ENCODE assay signal across 1 cellular context in the genomic region with DNA sequence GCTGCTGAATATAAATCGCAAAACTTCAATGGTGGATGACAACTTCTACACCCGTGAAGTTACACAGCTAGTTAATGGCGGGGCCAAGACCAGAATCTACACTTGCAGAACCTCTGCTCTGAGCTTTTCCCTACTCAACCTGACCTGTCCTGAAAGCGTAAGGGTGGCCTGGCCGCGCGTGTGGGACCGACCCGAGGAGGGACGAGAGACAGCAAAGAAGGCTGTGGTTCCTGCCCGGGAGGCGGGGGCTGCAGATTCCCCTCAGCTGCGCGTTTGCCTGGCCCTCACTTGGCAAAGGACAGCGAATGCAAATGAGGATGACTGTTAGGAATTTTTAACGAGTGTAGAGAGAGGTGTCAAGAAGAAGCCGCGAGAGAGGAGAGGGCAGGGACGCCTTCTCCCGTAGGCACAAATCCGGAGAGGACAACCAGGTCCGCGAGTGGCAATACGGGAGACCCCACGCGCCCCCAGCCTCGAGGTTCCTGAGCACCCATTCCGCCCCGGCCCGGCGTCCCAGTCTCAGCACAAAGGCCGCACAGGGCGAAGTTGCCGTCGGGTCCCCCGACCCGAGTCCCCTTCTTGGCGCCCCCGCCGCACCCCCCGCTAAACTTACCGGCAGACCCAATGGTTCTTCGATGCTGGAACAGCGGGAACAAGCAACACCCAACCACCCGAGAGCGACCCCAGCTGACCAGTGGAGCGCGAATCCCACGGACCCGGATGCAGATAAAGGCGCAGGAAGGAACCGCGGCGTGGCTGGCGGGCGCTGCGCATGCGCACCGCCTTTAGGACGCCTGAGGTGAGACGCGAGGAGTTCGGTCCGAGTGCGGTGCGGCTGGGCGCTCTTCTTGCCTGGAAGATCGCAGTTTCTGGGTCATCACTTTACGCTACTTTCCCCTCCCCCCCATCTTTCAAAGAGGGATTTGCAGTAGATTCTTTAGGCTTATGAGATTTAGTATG.
TF ChIP-seq lines count a peak whose summit lies in the region.

GNPDA2 (minus strand) TSS at position 696 of the 960 bp plus-strand sequence. CDS start 4,349 bp downstream, outside the sequence.

TF ChIP-seq in HepG2, 621 proteins besides CTCF, POLR2A, EP300 and RAD21 (continued from another document and continues in another):
- TF ChIP-seq, protein P1, sequence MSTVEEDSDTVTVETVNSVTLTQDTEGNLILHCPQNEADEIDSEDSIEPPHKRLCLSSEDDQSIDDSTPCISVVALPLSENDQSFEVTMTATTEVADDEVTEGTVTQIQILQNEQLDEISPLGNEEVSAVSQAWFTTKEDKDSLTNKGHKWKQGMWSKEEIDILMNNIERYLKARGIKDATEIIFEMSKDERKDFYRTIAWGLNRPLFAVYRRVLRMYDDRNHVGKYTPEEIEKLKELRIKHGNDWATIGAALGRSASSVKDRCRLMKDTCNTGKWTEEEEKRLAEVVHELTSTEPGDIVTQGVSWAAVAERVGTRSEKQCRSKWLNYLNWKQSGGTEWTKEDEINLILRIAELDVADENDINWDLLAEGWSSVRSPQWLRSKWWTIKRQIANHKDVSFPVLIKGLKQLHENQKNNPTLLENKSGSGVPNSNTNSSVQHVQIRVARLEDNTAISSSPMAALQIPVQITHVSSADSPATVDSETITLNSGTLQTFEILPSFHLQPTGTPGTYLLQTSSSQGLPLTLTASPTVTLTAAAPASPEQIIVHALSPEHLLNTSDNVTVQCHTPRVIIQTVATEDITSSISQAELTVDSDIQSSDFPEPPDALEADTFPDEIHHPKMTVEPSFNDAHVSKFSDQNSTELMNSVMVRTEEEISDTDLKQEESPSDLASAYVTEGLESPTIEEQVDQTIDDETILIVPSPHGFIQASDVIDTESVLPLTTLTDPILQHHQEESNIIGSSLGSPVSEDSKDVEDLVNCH (CRISPR knock-in tag; IDR thresholded peaks at IDR 0.05), result peak; percentile 97
- TF ChIP-seq ZFP82 (CRISPR knock-in tag; IDR thresholded peaks at IDR 0.05; ENCODE audit: borderline replicate concordance), result no peak
- TF ChIP-seq HOXD1 (CRISPR knock-in tag; IDR thresholded peaks at IDR 0.05), result no peak
- TF ChIP-seq, protein P2, sequence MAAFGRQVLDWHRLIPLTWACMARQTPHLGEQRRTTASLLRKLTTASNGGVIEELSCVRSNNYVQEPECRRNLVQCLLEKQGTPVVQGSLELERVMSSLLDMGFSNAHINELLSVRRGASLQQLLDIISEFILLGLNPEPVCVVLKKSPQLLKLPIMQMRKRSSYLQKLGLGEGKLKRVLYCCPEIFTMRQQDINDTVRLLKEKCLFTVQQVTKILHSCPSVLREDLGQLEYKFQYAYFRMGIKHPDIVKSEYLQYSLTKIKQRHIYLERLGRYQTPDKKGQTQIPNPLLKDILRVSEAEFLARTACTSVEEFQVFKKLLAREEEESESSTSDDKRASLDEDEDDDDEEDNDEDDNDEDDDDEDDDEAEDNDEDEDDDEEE (CRISPR knock-in tag; IDR thresholded peaks at IDR 0.05), result 0 out of 2 replicates have a peak, but pooled peaks have one; percentile 68
- peak; percentile 85 for TF ChIP-seq SALL1 (CRISPR knock-in tag; IDR thresholded peaks at IDR 0.05)
- TF ChIP-seq ONECUT2 (CRISPR knock-in tag; IDR thresholded peaks at IDR 0.05), result peak; percentile 37; the same call in 1 of the 2 replicates
- TF ChIP-seq, protein P3, sequence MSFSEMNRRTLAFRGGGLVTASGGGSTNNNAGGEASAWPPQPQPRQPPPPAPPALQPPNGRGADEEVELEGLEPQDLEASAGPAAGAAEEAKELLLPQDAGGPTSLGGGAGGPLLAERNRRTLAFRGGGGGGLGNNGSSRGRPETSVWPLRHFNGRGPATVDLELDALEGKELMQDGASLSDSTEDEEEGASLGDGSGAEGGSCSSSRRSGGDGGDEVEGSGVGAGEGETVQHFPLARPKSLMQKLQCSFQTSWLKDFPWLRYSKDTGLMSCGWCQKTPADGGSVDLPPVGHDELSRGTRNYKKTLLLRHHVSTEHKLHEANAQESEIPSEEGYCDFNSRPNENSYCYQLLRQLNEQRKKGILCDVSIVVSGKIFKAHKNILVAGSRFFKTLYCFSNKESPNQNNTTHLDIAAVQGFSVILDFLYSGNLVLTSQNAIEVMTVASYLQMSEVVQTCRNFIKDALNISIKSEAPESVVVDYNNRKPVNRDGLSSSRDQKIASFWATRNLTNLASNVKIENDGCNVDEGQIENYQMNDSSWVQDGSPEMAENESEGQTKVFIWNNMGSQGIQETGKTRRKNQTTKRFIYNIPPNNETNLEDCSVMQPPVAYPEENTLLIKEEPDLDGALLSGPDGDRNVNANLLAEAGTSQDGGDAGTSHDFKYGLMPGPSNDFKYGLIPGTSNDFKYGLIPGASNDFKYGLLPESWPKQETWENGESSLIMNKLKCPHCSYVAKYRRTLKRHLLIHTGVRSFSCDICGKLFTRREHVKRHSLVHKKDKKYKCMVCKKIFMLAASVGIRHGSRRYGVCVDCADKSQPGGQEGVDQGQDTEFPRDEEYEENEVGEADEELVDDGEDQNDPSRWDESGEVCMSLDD (CRISPR knock-in tag; IDR thresholded peaks at IDR 0.05; ENCODE audit: borderline replicate concordance), result peak; percentile 79; the same call in 1 of the 2 replicates
- TF ChIP-seq ZNF331 (CRISPR knock-in tag; IDR thresholded peaks at IDR 0.05), result peak; percentile 74
- TF ChIP-seq EHMT2 (IDR thresholded peaks at IDR 0.05; ENCODE audit: borderline replicate concordance, low read depth, low read length), result no peak
- peak; percentile 71; the same call in 1 of the 2 replicates for TF ChIP-seq RFXAP (CRISPR knock-in tag; IDR thresholded peaks at IDR 0.05; ENCODE audit: borderline replicate concordance)
- no peak for TF ChIP-seq DNMT1 (CRISPR knock-in tag; IDR thresholded peaks at IDR 0.05)
- no peak for TF ChIP-seq ZXDC (CRISPR knock-in tag; IDR thresholded peaks at IDR 0.05)
- peak; percentile 90; the same call in 1 of the 2 replicates for TF ChIP-seq ZNF784 (CRISPR knock-in tag; IDR thresholded peaks at IDR 0.05; ENCODE audit: borderline replicate concordance)
- TF ChIP-seq NR2F6 (IDR thresholded peaks at IDR 0.05), result no peak
- peak; percentile 28; the same call in 1 of the 2 replicates for TF ChIP-seq NR2F6 (CRISPR knock-in tag; IDR thresholded peaks at IDR 0.05)
- TF ChIP-seq ZNF430 (CRISPR knock-in tag; IDR thresholded peaks at IDR 0.05), result peak; percentile 74; the same call in 1 of the 2 replicates
- no peak for TF ChIP-seq ZNF746 (CRISPR knock-in tag; IDR thresholded peaks at IDR 0.05)
- TF ChIP-seq PHF8 (CRISPR knock-in tag; IDR thresholded peaks at IDR 0.05), result peak; percentile 64; the same call in 1 of the 2 replicates
- peak; percentile 81; the same call in 1 of the 2 replicates for TF ChIP-seq POGK (CRISPR knock-in tag; conservative IDR thresholded peaks at IDR 0.05)
- TF ChIP-seq, protein P4, sequence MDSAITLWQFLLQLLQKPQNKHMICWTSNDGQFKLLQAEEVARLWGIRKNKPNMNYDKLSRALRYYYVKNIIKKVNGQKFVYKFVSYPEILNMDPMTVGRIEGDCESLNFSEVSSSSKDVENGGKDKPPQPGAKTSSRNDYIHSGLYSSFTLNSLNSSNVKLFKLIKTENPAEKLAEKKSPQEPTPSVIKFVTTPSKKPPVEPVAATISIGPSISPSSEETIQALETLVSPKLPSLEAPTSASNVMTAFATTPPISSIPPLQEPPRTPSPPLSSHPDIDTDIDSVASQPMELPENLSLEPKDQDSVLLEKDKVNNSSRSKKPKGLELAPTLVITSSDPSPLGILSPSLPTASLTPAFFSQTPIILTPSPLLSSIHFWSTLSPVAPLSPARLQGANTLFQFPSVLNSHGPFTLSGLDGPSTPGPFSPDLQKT (CRISPR knock-in tag; IDR thresholded peaks at IDR 0.05; ENCODE audit: borderline replicate concordance), result peak; percentile 64; the same call in 1 of the 2 replicates
- no peak for TF ChIP-seq ZFP36 (IDR thresholded peaks at IDR 0.05; ENCODE audit: borderline replicate concordance, low read depth, low read length, partially characterized antibody)
- TF ChIP-seq ATM (IDR thresholded peaks at IDR 0.05; ENCODE audit: borderline replicate concordance), result no peak
- TF ChIP-seq NAIF1 (CRISPR knock-in tag; IDR thresholded peaks at IDR 0.05; ENCODE audit: borderline replicate concordance), result 0 out of 2 replicates have a peak, but pooled peaks have one; percentile 37
- TF ChIP-seq GRHL1 (CRISPR knock-in tag; conservative IDR thresholded peaks at IDR 0.05), result no peak
- peak; percentile 74 for TF ChIP-seq ZFY (CRISPR knock-in tag; IDR thresholded peaks at IDR 0.05)
- no peak for TF ChIP-seq ZNF18 (CRISPR knock-in tag; IDR thresholded peaks at IDR 0.05; ENCODE audit: insufficient replicate concordance)
- TF ChIP-seq CSRNP1 (CRISPR knock-in tag; IDR thresholded peaks at IDR 0.05), result peak; percentile 88
- TF ChIP-seq ZNF20 (CRISPR knock-in tag; IDR thresholded peaks at IDR 0.05), result no peak
- no peak for TF ChIP-seq KLF6 (CRISPR knock-in tag; IDR thresholded peaks at IDR 0.05)
